ENCODE assay signal across 8 cellular contexts in the genomic region with DNA sequence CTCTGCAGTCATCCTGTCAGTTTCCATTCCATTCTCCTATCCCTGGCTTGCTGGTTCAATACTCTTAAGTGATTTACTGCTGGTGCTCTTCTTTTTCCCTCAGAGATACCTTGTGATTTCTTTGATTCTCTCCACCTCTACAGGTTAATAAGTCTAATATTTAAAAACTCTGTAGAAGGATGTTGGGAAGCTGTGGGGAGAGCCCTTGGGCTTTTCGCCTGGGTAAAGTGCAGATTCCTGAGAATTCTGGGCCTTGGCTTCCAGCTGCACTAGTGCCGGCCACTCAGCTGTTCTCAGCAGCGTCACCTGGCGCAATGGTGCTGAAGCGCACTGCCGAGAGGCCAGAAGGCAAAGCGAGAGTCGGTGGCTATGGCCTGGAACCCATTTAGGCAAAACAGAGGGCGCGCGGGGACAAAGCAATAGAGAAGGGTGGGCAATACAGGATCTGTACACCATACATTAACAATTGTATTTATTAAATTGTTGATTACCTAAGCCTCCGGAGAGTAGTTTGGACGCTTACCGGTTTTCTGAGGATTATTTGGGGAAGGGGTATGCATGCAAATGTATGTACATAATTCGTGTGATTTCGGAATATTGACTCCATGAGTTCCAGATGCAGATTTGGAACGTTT.
A peak's percentile ranks its signal among the peaks of the same experiment; 100 is the strongest.
DNase-seq lines count a peak whose midpoint lies in the region; ATAC-seq and TF ChIP-seq lines count a peak whose summit lies in the region.
"Not testable (repeated sequence)": the region's sequence is repeated elsewhere in the genome, so short reads cannot be mapped to it uniquely, and the experiment has no call there.

No MANE protein-coding gene starts in this region.

- not testable (repeated sequence) for DNase-seq in AG09309 (ENCODE audit: low read depth); body of pancreas; left lobe of liver (ENCODE audit: low spot score); osteocyte (ENCODE audit: extremely low spot score, unreplicated experiment)

- not testable (repeated sequence) for H2AFZ ChIP-seq in OCI-LY1 (ENCODE audit: low read length)

- not testable (repeated sequence) for H3K27me3 Mint-ChIP-seq in osteocyte (ENCODE audit: unreplicated experiment)

- not testable (repeated sequence) for H3F3A ChIP-seq in OCI-LY1 (ENCODE audit: insufficient read depth, low read length)

- TF ChIP-seq CTCF in AG09309 (IDR thresholded peaks at IDR 0.05; ENCODE audit: control insufficient read depth, insufficient read depth, low read depth, low read length, missing control alignments) (peak; percentile 5), OCI-LY1 (IDR thresholded peaks at IDR 0.05; ENCODE audit: low read length) (peak; percentile 25), gastroesophageal sphincter (IDR thresholded peaks at IDR 0.05) (peak in 1 of 4 experiments; percentile 37), osteocyte (IDR thresholded peaks at IDR 0.05) (peak; percentile 44)
- not testable (repeated sequence) for TF ChIP-seq CTCF in body of pancreas (IDR thresholded peaks at IDR 0.05)

- H3K36me3 Mint-ChIP-seq in osteocyte (ENCODE audit: unreplicated experiment) = not testable (repeated sequence)

- H3K36me3 ChIP-seq in OCI-LY1 (ENCODE audit: insufficient read depth, low read length); body of pancreas (replicated peaks in 1 of 2; ENCODE audit: insufficient read depth in 1 of 2, low read depth in 2 of 2); gastroesophageal sphincter: not testable (repeated sequence)

- H4K20me1 ChIP-seq in OCI-LY1 (ENCODE audit: insufficient read depth, low read length) = not testable (repeated sequence)

- not testable (repeated sequence) for H3K27me3 ChIP-seq in OCI-LY1 (ENCODE audit: insufficient read depth, low read length); body of pancreas; gastroesophageal sphincter

- not testable (repeated sequence) for H3K27ac ChIP-seq in OCI-LY1 (ENCODE audit: low read depth, low read length, poor library complexity, severe bottlenecking); body of pancreas; gastroesophageal sphincter

- H3K4me1 ChIP-seq in OCI-LY1 (ENCODE audit: insufficient read depth, low read length, severe bottlenecking); body of pancreas; gastroesophageal sphincter: not testable (repeated sequence)

- WGBS in body of pancreas, 2 donors = 48% methylated on average over 4 to 6 of the region's 17 CpGs
- no CpG with 5 or more reads among the region's 17 CpGs for WGBS in gastroesophageal sphincter (ENCODE audit: low coverage in 1 of 2), 2 donors

- not testable (repeated sequence) for H3K9ac ChIP-seq in OCI-LY1 (ENCODE audit: low read length)

- H3K4me3 ChIP-seq in AG09309 (ENCODE audit: control insufficient read depth, low read depth, low read length); body of pancreas; gastroesophageal sphincter: not testable (repeated sequence)
- H3K4me3 ChIP-seq in OCI-LY1 (ENCODE audit: low read depth, low read length, poor library complexity, severe bottlenecking) = peak overlapping the region; percentile 45

- not testable (repeated sequence) for H3K9me2 ChIP-seq in OCI-LY1 (ENCODE audit: low read depth, low read length)

- not testable (repeated sequence) for H3K27ac Mint-ChIP-seq in osteocyte (ENCODE audit: unreplicated experiment)

- H3K79me2 ChIP-seq in OCI-LY1 (ENCODE audit: insufficient read depth, low read length) = not testable (repeated sequence)

- not testable (repeated sequence) for TF ChIP-seq POLR2A in body of pancreas (IDR thresholded peaks at IDR 0.05); gastroesophageal sphincter (IDR thresholded peaks at IDR 0.05)

- H3K4me2 ChIP-seq in OCI-LY1 (ENCODE audit: low read length) = not testable (repeated sequence)

- intact Hi-C loops in body of pancreas (cut with DNase I) = not testable (repeated sequence)

- H3K9me3 ChIP-seq in OCI-LY1 (ENCODE audit: low read length); body of pancreas; gastroesophageal sphincter: not testable (repeated sequence)

- not testable (repeated sequence) for H3K4me1 Mint-ChIP-seq in osteocyte (ENCODE audit: unreplicated experiment)

- not testable (repeated sequence) for H3K4me3 Mint-ChIP-seq in osteocyte (ENCODE audit: unreplicated experiment)

- H3K9me3 Mint-ChIP-seq in osteocyte (ENCODE audit: unreplicated experiment) = not testable (repeated sequence)

- not testable (repeated sequence) for TF ChIP-seq EP300 in gastroesophageal sphincter (IDR thresholded peaks at IDR 0.05)

- ATAC-seq in GM19397 (IDR thresholded peaks at IDR 0.05; ENCODE audit: unreplicated experiment) = peak; percentile 64
- ATAC-seq in HG02885 (IDR thresholded peaks at IDR 0.05; ENCODE audit: poor library complexity, unreplicated experiment) = peak; percentile 63
- ATAC-seq in body of pancreas = peak; percentile 77
- ATAC-seq in gastroesophageal sphincter = peak; percentile 75
- peak; percentile 81 for ATAC-seq in left lobe of liver
